Comparison of ENCODE assay signal across 12 cellular contexts in the genomic region with DNA sequence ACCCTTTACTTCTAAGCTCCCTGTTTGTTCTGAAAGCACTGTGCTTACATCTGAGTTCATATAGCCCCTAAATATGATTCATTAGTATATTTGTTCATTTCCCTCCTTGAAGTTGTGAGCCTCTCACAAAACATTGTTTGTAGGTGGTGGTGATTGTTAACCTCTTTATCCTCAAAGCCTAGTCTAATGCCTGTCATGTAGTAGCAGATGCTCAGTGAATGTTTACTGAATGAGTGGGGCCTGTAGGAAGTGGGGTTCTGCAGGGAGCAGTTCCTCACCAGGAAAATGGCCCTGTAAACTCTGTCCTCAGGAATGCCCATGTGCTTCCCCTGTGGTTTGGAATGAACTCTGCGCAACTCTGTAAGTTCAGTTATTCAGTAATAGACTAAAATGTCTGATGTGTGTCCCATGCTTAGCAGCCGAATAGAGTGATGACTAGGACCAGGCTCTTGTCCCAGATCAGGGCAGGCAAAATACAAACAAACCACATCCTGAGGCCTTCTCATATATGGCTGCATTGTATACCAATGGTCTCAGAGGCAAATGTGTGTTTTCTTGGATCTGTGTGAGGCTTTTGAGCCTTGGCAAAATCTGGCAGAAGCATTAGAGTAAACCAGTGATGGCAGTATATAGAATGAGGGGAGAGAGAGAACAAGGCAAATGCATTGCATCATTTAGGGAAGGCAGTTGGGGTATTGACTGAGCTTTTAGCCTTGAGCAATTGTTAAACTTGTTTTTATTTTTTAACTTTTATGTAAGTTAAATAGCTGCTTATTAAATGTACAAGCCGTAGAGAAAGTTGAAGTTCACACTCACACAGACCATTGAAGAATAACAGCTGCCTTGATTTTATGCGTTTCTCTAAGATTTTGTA.
A peak's percentile ranks its signal among the peaks of the same experiment; 100 is the strongest.
DNase-seq lines count a peak whose midpoint lies in the region; ATAC-seq and TF ChIP-seq lines count a peak whose summit lies in the region.
"Had no signal": no experiment of that assay in that cellular context is flagged by ENCODE, and none has a peak within 500 bp of the region (broad histone marks: within the 10 kb centered on the region; RNA-seq: fewer than 3 reads in every experiment).

No MANE protein-coding gene starts in this region.

- no peak for TF ChIP-seq CTCF in PC-3 (conservative IDR thresholded peaks at IDR 0.05; ENCODE audit: low read depth, low read length)
- TF ChIP-seq CTCF in endodermal cell (conservative IDR thresholded peaks at IDR 0.05) = no peak
- no peak for TF ChIP-seq CTCF in nephron progenitor cell (IDR thresholded peaks at IDR 0.05)
- no peak for TF ChIP-seq CTCF in GM10266 (IDR thresholded peaks at IDR 0.05; ENCODE audit: control insufficient read depth, insufficient read depth, low read depth, missing control alignments)

- H3K27ac Mint-ChIP-seq in endodermal cell = peak overlapping the region; percentile 55
- H3K27ac Mint-ChIP-seq in nephron progenitor cell = peak overlapping the region; percentile 57
- H3K27ac Mint-ChIP-seq: T-helper 1 cell treated with Interleukin-12 subunit alpha and Interleukin-12 subunit beta and Interleukin-4 antibody, amounts not matched to agents 30 μg/mL and 1 μg/mL, for 36 hours had no signal

- H3K9me3 Mint-ChIP-seq in endodermal cell (no peaks in the 10 kb centered on the region), nephron progenitor cell (no peaks in the 10 kb centered on the region)
- H3K9me3 Mint-ChIP-seq: T-helper 1 cell treated with Interleukin-12 subunit alpha and Interleukin-12 subunit beta and Interleukin-4 antibody, amounts not matched to agents 30 μg/mL and 1 μg/mL, for 36 hours had no signal

- peaks cover 34% of the 10 kb centered on the region; the same call in 1 of the 2 replicates for H3K36me3 ChIP-seq in PC-3 (ENCODE audit: low read depth, low read length)
- peaks cover 85% of the 10 kb centered on the region for H3K36me3 ChIP-seq in endodermal cell (ENCODE audit: control insufficient read depth, insufficient read depth, low read length)

- H3K4me3 ChIP-seq in PC-3 (ENCODE audit: low read length) = peak overlapping the region; percentile 51
- H3K4me3 ChIP-seq in endodermal cell (ENCODE audit: low read length) = no peak overlapping the region
- H3K4me3 ChIP-seq: heart right ventricle, sigmoid colon had no signal

- DNase-seq in AG20443 (ENCODE audit: low spot score) = peak; percentile 78
- DNase-seq in PC-3 = peak; percentile 87
- no peak for DNase-seq in endodermal cell
- no peak for DNase-seq in nephron progenitor cell
- DNase-seq in KBM-7 = no peak
- DNase-seq in GM10266 (ENCODE audit: extremely low spot score) = no peak
- DNase-seq: heart right ventricle, NCI-H1417, sigmoid colon had no signal

- CTCF ChIA-PET in PC-3 (lab: Charles Lee) = interaction anchor here (0.8 kb wide), 1 partner anchor 43 kb away, joined by 3 read pairs; no protein-coding TSS in a partner anchor

- intact Hi-C loops in PC-3 (cut with micrococcal nuclease) = loop anchor here (1.0 to 5.0 kb wide), 5 partner anchors 19 to 115 kb away; partner anchors contain the start of gene YAP1

- no TSS peak for BruUV-seq in PC-3 (replicated peaks; lab: Mats Ljungman, UMichigan)

- no peaks in the 10 kb centered on the region for H3K9me2 ChIP-seq in PC-3 (replicated peaks; ENCODE audit: low read length)

- H3K4me1 Mint-ChIP-seq in endodermal cell (peaks cover 19% of the 10 kb centered on the region), nephron progenitor cell (peaks cover 2% of the 10 kb centered on the region)

- no peaks in the 10 kb centered on the region for H3K9me3 ChIP-seq in PC-3 (ENCODE audit: low read length)
- H3K9me3 ChIP-seq in endodermal cell (ENCODE audit: control insufficient read depth, low read length) = no peaks in the 10 kb centered on the region
- H3K9me3 ChIP-seq: heart right ventricle, sigmoid colon had no signal

- H3K4me2 ChIP-seq in PC-3 (ENCODE audit: low read length) = peak overlapping the region; percentile 71

- H3K36me3 Mint-ChIP-seq in endodermal cell (ENCODE audit: low read depth) (peaks cover 68% of the 10 kb centered on the region), nephron progenitor cell (ENCODE audit: low read depth) (peaks cover 79% of the 10 kb centered on the region)

- 95 to 100% methylated on average over 3 to 4 of the region's 4 CpGs for WGBS in endodermal cell (ENCODE audit: insufficient coverage in 1 of 2, insufficient read length in 1 of 2), 2 experiments

- no peaks in the 10 kb centered on the region for H3K79me2 ChIP-seq in PC-3 (ENCODE audit: low read length)

- peaks cover 47% of the 10 kb centered on the region for H3K4me1 ChIP-seq in PC-3 (ENCODE audit: insufficient read depth, low read length)
- peaks cover 4% of the 10 kb centered on the region for H3K4me1 ChIP-seq in endodermal cell (ENCODE audit: control insufficient read depth, insufficient read depth, low read length)

- H3K27me3 ChIP-seq in PC-3 (ENCODE audit: low read length) = no peaks in the 10 kb centered on the region
- H3K27me3 ChIP-seq in endodermal cell (ENCODE audit: control insufficient read depth, insufficient read depth, low read length, poor library complexity, severe bottlenecking) = no peaks in the 10 kb centered on the region
- H3K27me3 ChIP-seq: heart right ventricle, sigmoid colon had no signal

- peak; percentile 93 for ATAC-seq in PC-3
- no peak for ATAC-seq in HG03571 (IDR thresholded peaks at IDR 0.05; ENCODE audit: unreplicated experiment)
- no peak for ATAC-seq in HG03520 (IDR thresholded peaks at IDR 0.05; ENCODE audit: unreplicated experiment)

- H3K4me3 Mint-ChIP-seq in endodermal cell (no peak overlapping the region), nephron progenitor cell (no peak overlapping the region)
- H3K4me3 Mint-ChIP-seq: T-helper 1 cell treated with Interleukin-12 subunit alpha and Interleukin-12 subunit beta and Interleukin-4 antibody, amounts not matched to agents 30 μg/mL and 1 μg/mL, for 36 hours had no signal

- POLR2A ChIA-PET in PC-3 (lab: Charles Lee; ENCODE audit: unreplicated experiment) = interaction anchor here (0.7 to 0.8 kb wide), 2 partner anchors 43 to 77 kb away, joined by 3 to 5 read pairs; no protein-coding TSS in a partner anchor

- peak overlapping the region; percentile 8; the same call in 1 of the 2 replicates for H2AFZ ChIP-seq in PC-3 (ENCODE audit: low read length)

- in situ Hi-C loops in KBM-7 (cut with MboI; ENCODE audit: low pct_unique_long_range_greater_than_20kb, low sequenced_read_pairs) = no loop called here

- H3K27me3 Mint-ChIP-seq in endodermal cell (ENCODE audit: insufficient read depth) = no peaks in the 10 kb centered on the region
- peaks cover 2% of the 10 kb centered on the region for H3K27me3 Mint-ChIP-seq in nephron progenitor cell (ENCODE audit: low read depth, poor library complexity)

- H4K20me1 ChIP-seq in PC-3 (ENCODE audit: low read length) = no peaks in the 10 kb centered on the region

- H3K9ac ChIP-seq in PC-3 (ENCODE audit: low read length) = peak overlapping the region; percentile 12; the same call in 1 of the 2 replicates
- no peak overlapping the region for H3K9ac ChIP-seq in endodermal cell (ENCODE audit: extremely low read depth, low read length, poor library complexity, severe bottlenecking)

- H3K27ac ChIP-seq in PC-3 (ENCODE audit: low read length) (peak overlapping the region; percentile 64), endodermal cell (ENCODE audit: low read depth, low read length) (no peak overlapping the region)
- H3K27ac ChIP-seq: heart right ventricle, sigmoid colon had no signal

- H3F3A ChIP-seq in PC-3 (ENCODE audit: low read length, unreplicated experiment) = peaks cover 7% of the 10 kb centered on the region

Comparison
In these comparisons a context has a peak if more than half of its experiments do, and no peak if none do; other contexts are left out.
1. DNase-seq: peak in AG20443 (single experiment) and PC-3 (single experiment); none in endodermal cell (single experiment), nephron progenitor cell (single experiment), KBM-7 (single experiment) and GM10266 (single experiment).